In genomic region chr9:79801459-79801858, GRCh38 we compare ENCODE assay signal across 26 cellular contexts.
"Had no signal": no experiment of that assay in that cellular context is flagged by ENCODE, and none has a peak within 500 bp of the region (broad histone marks: within the 10 kb centered on the region; RNA-seq: fewer than 3 reads in every experiment).

No MANE protein-coding gene starts in this region.

- H3K36me3 Mint-ChIP-seq: activated CD8-positive, alpha-beta memory T cell treated with anti-CD3 and anti-CD28 coated beads, Interleukin-2, amount 10 ng/mL, durations not matched to agents 7 days and 5 days; activated naive CD4-positive, alpha-beta T cell treated with anti-CD3 and anti-CD28 coated beads, Interleukin-2, amount 10 ng/mL, durations not matched to agents 7 days and 5 days; activated naive CD8-positive, alpha-beta T cell treated with anti-CD3 and anti-CD28 coated beads, Interleukin-2, amount 10 ng/mL, durations not matched to agents 7 days and 5 days; naive B cell had no signal

- H3K9me3 ChIP-seq: ascending aorta, esophagus squamous epithelium, neutrophil, sigmoid colon, tibial nerve had no signal

- H3K36me3 ChIP-seq: ascending aorta, brain microvascular endothelial cell, esophagus squamous epithelium, neutrophil, sigmoid colon, tibial nerve had no signal

- H3K4me2 ChIP-seq: hepatocyte had no signal

- H3K27ac Mint-ChIP-seq: activated CD4-positive, alpha-beta T cell treated with anti-CD3 and anti-CD28 coated beads for 36 hours; activated CD8-positive, alpha-beta memory T cell treated with anti-CD3 and anti-CD28 coated beads, Interleukin-2, amount 10 ng/mL, durations not matched to agents 7 days and 5 days; activated CD8-positive, alpha-beta T cell treated with anti-CD3 and anti-CD28 coated beads, Interleukin-2, amount 10 ng/mL, durations not matched to agents 7 days and 5 days; activated naive CD4-positive, alpha-beta T cell treated with anti-CD3 and anti-CD28 coated beads, Interleukin-2, amount 10 ng/mL, durations not matched to agents 7 days and 5 days; activated naive CD8-positive, alpha-beta T cell treated with anti-CD3 and anti-CD28 coated beads, Interleukin-2, amount 10 ng/mL, durations not matched to agents 7 days and 5 days; activated T-cell treated with anti-CD3 and anti-CD28 coated beads, Interleukin-2, amount 50 U/mL, for 72 hours; endodermal cell; naive B cell; nephron progenitor cell had no signal

- H3K4me3 Mint-ChIP-seq: activated CD4-positive, alpha-beta T cell treated with anti-CD3 and anti-CD28 coated beads for 36 hours; activated CD8-positive, alpha-beta memory T cell treated with anti-CD3 and anti-CD28 coated beads, Interleukin-2, amount 10 ng/mL, durations not matched to agents 7 days and 5 days; activated CD8-positive, alpha-beta T cell treated with anti-CD3 and anti-CD28 coated beads, Interleukin-2, amount 10 ng/mL, durations not matched to agents 7 days and 5 days; activated naive CD4-positive, alpha-beta T cell treated with anti-CD3 and anti-CD28 coated beads, Interleukin-2, amount 10 ng/mL, durations not matched to agents 7 days and 5 days; activated naive CD8-positive, alpha-beta T cell treated with anti-CD3 and anti-CD28 coated beads, Interleukin-2, amount 10 ng/mL, durations not matched to agents 7 days and 5 days; activated T-cell treated with anti-CD3 and anti-CD28 coated beads, Interleukin-2, amount 50 U/mL, for 72 hours; endodermal cell; naive B cell; nephron progenitor cell had no signal

- H3K79me2 ChIP-seq: hepatocyte had no signal

- H3K4me3 ChIP-seq: ascending aorta, esophagus squamous epithelium, hepatocyte, sigmoid colon, tibial nerve had no signal

- H3K27me3 Mint-ChIP-seq: activated CD4-positive, alpha-beta T cell treated with anti-CD3 and anti-CD28 coated beads for 36 hours; activated CD8-positive, alpha-beta memory T cell treated with anti-CD3 and anti-CD28 coated beads, Interleukin-2, amount 10 ng/mL, durations not matched to agents 7 days and 5 days; activated naive CD4-positive, alpha-beta T cell treated with anti-CD3 and anti-CD28 coated beads, Interleukin-2, amount 10 ng/mL, durations not matched to agents 7 days and 5 days; activated naive CD8-positive, alpha-beta T cell treated with anti-CD3 and anti-CD28 coated beads, Interleukin-2, amount 10 ng/mL, durations not matched to agents 7 days and 5 days; naive B cell had no signal

- H3K27me3 ChIP-seq: ascending aorta, brain microvascular endothelial cell, esophagus squamous epithelium, hepatocyte, neutrophil, sigmoid colon, tibial nerve had no signal

- H3K9me3 Mint-ChIP-seq: activated naive CD4-positive, alpha-beta T cell treated with anti-CD3 and anti-CD28 coated beads, Interleukin-2, amount 10 ng/mL, durations not matched to agents 7 days and 5 days; activated naive CD8-positive, alpha-beta T cell treated with anti-CD3 and anti-CD28 coated beads, Interleukin-2, amount 10 ng/mL, durations not matched to agents 7 days and 5 days; activated T-cell treated with anti-CD3 and anti-CD28 coated beads, Interleukin-2, amount 50 U/mL, for 72 hours; endodermal cell; naive B cell; nephron progenitor cell had no signal

- H3K4me1 Mint-ChIP-seq: activated CD4-positive, alpha-beta T cell treated with anti-CD3 and anti-CD28 coated beads for 36 hours; activated CD8-positive, alpha-beta memory T cell treated with anti-CD3 and anti-CD28 coated beads, Interleukin-2, amount 10 ng/mL, durations not matched to agents 7 days and 5 days; activated naive CD4-positive, alpha-beta T cell treated with anti-CD3 and anti-CD28 coated beads, Interleukin-2, amount 10 ng/mL, durations not matched to agents 7 days and 5 days; activated naive CD8-positive, alpha-beta T cell treated with anti-CD3 and anti-CD28 coated beads, Interleukin-2, amount 10 ng/mL, durations not matched to agents 7 days and 5 days; endodermal cell; naive B cell had no signal

- H2AFZ ChIP-seq: hepatocyte had no signal

- H3K4me1 ChIP-seq: ascending aorta had no signal

- DNase-seq: activated CD4-positive, alpha-beta T cell treated with anti-CD3 and anti-CD28 coated beads for 36 hours; activated CD4-positive, CD25-positive, alpha-beta regulatory T cell; activated CD8-positive, alpha-beta memory T cell treated with anti-CD3 and anti-CD28 coated beads, Interleukin-2, amount 10 ng/mL, durations not matched to agents 7 days and 5 days; activated CD8-positive, alpha-beta T cell treated with anti-CD3 and anti-CD28 coated beads, Interleukin-2, amount 10 ng/mL, durations not matched to agents 7 days and 5 days; activated naive CD4-positive, alpha-beta T cell treated with anti-CD3 and anti-CD28 coated beads, Interleukin-2, amount 10 ng/mL, durations not matched to agents 7 days and 5 days; activated naive CD8-positive, alpha-beta T cell treated with anti-CD3 and anti-CD28 coated beads, Interleukin-2, amount 10 ng/mL, durations not matched to agents 7 days and 5 days; activated T-cell treated with anti-CD3 and anti-CD28 coated beads, Interleukin-2, amount 50 U/mL, for 72 hours; brain microvascular endothelial cell; cortex of kidney; endodermal cell; esophagus squamous epithelium; islet precursor cell; left cardiac atrium; left ventricle myocardium superior; naive B cell; nephron progenitor cell; retina; sigmoid colon; stimulated activated CD4-positive, alpha-beta T cell treated with anti-CD3 and anti-CD28 coated beads, Interleukin-15, amount 100 ng/mL, for 24 hours; stimulated activated CD4-positive, alpha-beta T cell treated with anti-CD3 and anti-CD28 coated beads, Interleukin-2, amount 100 ng/mL, for 24 hours; stimulated activated naive CD4-positive, alpha-beta T cell; T-helper 1 cell had no signal

- H3K27ac ChIP-seq: ascending aorta, brain microvascular endothelial cell, esophagus squamous epithelium, hepatocyte, neutrophil, sigmoid colon, tibial nerve had no signal
